ENCODE assay signal across 17 cellular contexts in the genomic region with DNA sequence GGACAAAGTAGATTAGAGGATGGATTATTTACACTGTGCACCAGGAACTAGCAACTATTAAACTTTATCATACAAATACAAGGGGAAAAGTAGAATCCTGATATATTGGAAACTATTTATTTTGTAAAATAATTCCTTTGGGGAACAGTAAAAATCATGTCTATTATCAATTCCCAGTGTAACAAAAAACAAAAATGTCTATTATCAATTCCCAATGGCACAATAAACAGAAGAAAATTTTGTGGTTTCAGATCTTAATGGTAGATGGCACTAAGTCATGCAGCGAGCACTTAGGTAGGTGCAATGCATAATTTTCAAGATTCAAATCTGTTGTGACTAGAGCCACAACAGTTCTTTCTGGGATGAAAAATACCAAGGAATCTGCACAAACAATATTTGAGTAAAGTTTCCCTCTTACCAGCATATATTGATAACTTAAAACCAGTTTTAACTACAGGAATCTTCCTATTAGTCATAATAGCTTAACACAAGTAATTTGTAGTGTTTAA. TPM values are rescaled to one million over a fixed set of nuclear protein-coding genes. Genes with fewer than 3 reads are reported as not detected.
DNase-seq lines count a peak whose midpoint lies in the region; TF ChIP-seq lines count a peak whose summit lies in the region.
"Had no signal": no experiment of that assay in that cellular context is flagged by ENCODE, and none has a peak within 500 bp of the region (broad histone marks: within the 10 kb centered on the region; RNA-seq: fewer than 3 reads in every experiment).

No MANE protein-coding gene starts in this region.

- H3K9me2 ChIP-seq in hepatocyte (replicated peaks; ENCODE audit: insufficient read depth), result no peaks in the 10 kb centered on the region

- 88% methylated on average over 1 of the region's 1 CpG for WGBS in hepatocyte (ENCODE audit: low lambda C conversion rate, missing lambda C conversion rate)

- peak; percentile 25 for DNase-seq in M059J (ENCODE audit: low read depth)
- DNase-seq in hepatocyte (ENCODE audit: low spot score), result no peak
- DNase-seq in superior temporal gyrus (ENCODE audit: extremely low spot score), result peak; percentile 19
- no peak for DNase-seq in SIG-M5 (lab: John Stamatoyannopoulos, UW)
- no peak for DNase-seq in COLO668 (lab: John Stamatoyannopoulos, UW; ENCODE audit: unreplicated experiment)
- no peak for DNase-seq in NCI-H146 (lab: John Stamatoyannopoulos, UW)
- DNase-seq: activated CD4-positive, alpha-beta T cell treated with anti-CD3 and anti-CD28 coated beads for 4 hours; activated naive CD4-positive, alpha-beta T cell; erythroblast; immature natural killer cell; lower lobe of right lung; naive thymus-derived CD8-positive, alpha-beta T cell; T-helper 9 cell; tibial artery had no signal

- H3K27me3 ChIP-seq in hepatocyte, result no peaks in the 10 kb centered on the region
- H3K27me3 ChIP-seq: BLaER1 treated with 17β-estradiol and CSF1 and Interleukin-3, amounts not matched to agents 10 nM and 100 nM; tibial artery had no signal

- peaks cover 8% of the 10 kb centered on the region for H3K4me1 ChIP-seq in hepatocyte (ENCODE audit: insufficient read depth)
- H3K4me1 ChIP-seq: BLaER1 treated with 17β-estradiol and CSF1 and Interleukin-3, amounts not matched to agents 10 nM and 100 nM; HAP-1; lower lobe of right lung had no signal

- H2AFZ ChIP-seq in hepatocyte, result no peak overlapping the region

- H4K20me1 ChIP-seq in hepatocyte (ENCODE audit: insufficient read depth, poor library complexity, severe bottlenecking), result no peaks in the 10 kb centered on the region
- H4K20me1 ChIP-seq: BLaER1 treated with 17β-estradiol and CSF1 and Interleukin-3, amounts not matched to agents 10 nM and 100 nM had no signal

- peak overlapping the region; percentile 29 for H3K4me2 ChIP-seq in hepatocyte
- H3K4me2 ChIP-seq: BLaER1 treated with 17β-estradiol and CSF1 and Interleukin-3, amounts not matched to agents 10 nM and 100 nM had no signal

- H3K4me3 ChIP-seq in hepatocyte, result no peak overlapping the region
- H3K4me3 ChIP-seq: BLaER1 treated with 17β-estradiol and CSF1 and Interleukin-3, amounts not matched to agents 10 nM and 100 nM; HAP-1; lower lobe of right lung; tibial artery had no signal

- no peaks in the 10 kb centered on the region for H3K36me3 ChIP-seq in hepatocyte (replicated peaks; ENCODE audit: insufficient read depth, low read depth)
- H3K36me3 ChIP-seq: BLaER1 treated with 17β-estradiol and CSF1 and Interleukin-3, amounts not matched to agents 10 nM and 100 nM; HAP-1; lower lobe of right lung; tibial artery had no signal

- TF ChIP-seq CTCF in VCaP (conservative IDR thresholded peaks at IDR 0.05) (no peak), hepatocyte (IDR thresholded peaks at IDR 0.05; ENCODE audit: poor library complexity) (no peak)

- H3K79me2 ChIP-seq in hepatocyte, result no peaks in the 10 kb centered on the region

- H3K9me3 ChIP-seq in hepatocyte (ENCODE audit: low read depth), result no peaks in the 10 kb centered on the region
- H3K9me3 ChIP-seq: BLaER1 treated with 17β-estradiol and CSF1 and Interleukin-3, amounts not matched to agents 10 nM and 100 nM; HAP-1; lower lobe of right lung; tibial artery had no signal

- H3K27ac ChIP-seq in VCaP, result peak overlapping the region; percentile 36
- peak overlapping the region; percentile 13 for H3K27ac ChIP-seq in hepatocyte
- H3K27ac ChIP-seq: BLaER1 treated with 17β-estradiol and CSF1 and Interleukin-3, amounts not matched to agents 10 nM and 100 nM; lower lobe of right lung had no signal

RNA-seq across cellular contexts. Expression of a gene that starts 13.7 kb away (rescaled TPM):
- 124 and 164 TPM in 2 replicates for total RNA-seq in M059J (2014; rRNA removed; shearing (Covaris generic))
- 39.5 and 43.0 TPM in 2 replicates for total RNA-seq in hepatocyte
- polyA plus RNA-seq in hepatocyte, result 46.6 and 49.5 TPM in 2 replicates

Comparison
In these comparisons a context has a peak if more than half of its experiments do, and no peak if none do; other contexts are left out.
1. DNase-seq: peak in M059J (single experiment) and superior temporal gyrus (single experiment); none in hepatocyte (single experiment), SIG-M5 (single experiment), COLO668 (single experiment) and NCI-H146 (single experiment).